In the genomic region with DNA sequence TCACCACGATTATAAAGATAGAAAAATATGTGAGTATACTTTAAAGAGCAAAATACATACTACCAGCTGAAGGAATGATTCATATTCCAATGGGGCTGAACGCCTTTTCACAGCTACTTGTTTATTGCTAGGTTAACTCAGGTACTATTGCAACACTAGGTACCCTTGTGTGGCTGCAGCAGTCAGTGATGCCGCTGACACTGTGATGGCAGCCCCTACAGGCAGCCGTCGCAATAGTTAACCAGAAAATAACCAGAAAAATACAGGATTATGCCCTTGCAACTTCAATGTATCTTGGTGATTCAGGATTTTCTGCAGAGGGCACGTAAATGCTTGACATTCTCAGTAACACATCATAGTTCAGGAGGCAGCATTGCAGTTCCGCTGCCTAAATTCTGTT, we compare ENCODE assay signal across 11 cellular contexts. TPM values are rescaled to one million over a fixed set of nuclear protein-coding genes. Genes with fewer than 3 reads are reported as not detected.
DNase-seq lines count a peak whose midpoint lies in the region; ATAC-seq and TF ChIP-seq lines count a peak whose summit lies in the region.
"Had no signal": no experiment of that assay in that cellular context is flagged by ENCODE, and none has a peak within 500 bp of the region (broad histone marks: within the 10 kb centered on the region; RNA-seq: fewer than 3 reads in every experiment).

No MANE protein-coding gene starts in this region.

- CTCF ChIA-PET in PC-3 (lab: Charles Lee): no interaction called here

- DNase-seq in NCI-H748 (lab: John Stamatoyannopoulos, UW; ENCODE audit: unreplicated experiment) (peak; percentile 3), NCI-H748 treated with DMSO at 0.1 percent for 48 hours (lab: John Stamatoyannopoulos, UW) (no peak), PC-3 (no peak), epithelial cell of proximal tubule (ENCODE audit: low read depth) (no peak), retinal pigment epithelial cell (ENCODE audit: low read depth) (no peak)
- DNase-seq: activated CD4-positive, alpha-beta T cell treated with anti-CD3 and anti-CD28 coated beads, Interleukin-2, amount 10 ng/mL, durations not matched to agents 24 days and 14 days; NCI-H2227 treated with DMSO at 0.1 percent for 48 hours had no signal

- intact Hi-C loops in PC-3 (cut with micrococcal nuclease): loop anchor here (5.0 to 10.0 kb wide), 2 partner anchors 229 to 311 kb away; no protein-coding TSS in a partner anchor

- H3K9me2 ChIP-seq in PC-3 (replicated peaks; ENCODE audit: low read length): no peaks in the 10 kb centered on the region

- no peak overlapping the region for H3K27ac ChIP-seq in PC-3 (ENCODE audit: low read length)

- ATAC-seq in PC-3 (no peak), HG02759 (IDR thresholded peaks at IDR 0.05; ENCODE audit: unreplicated experiment) (no peak), HG03520 (IDR thresholded peaks at IDR 0.05; ENCODE audit: unreplicated experiment) (no peak), GM19397 (IDR thresholded peaks at IDR 0.05; ENCODE audit: unreplicated experiment) (no peak)

- TF ChIP-seq CTCF in PC-3 (conservative IDR thresholded peaks at IDR 0.05; ENCODE audit: low read depth, low read length): peak; percentile 22; the same call in 1 of the 2 replicates
- TF ChIP-seq CTCF in epithelial cell of proximal tubule (conservative IDR thresholded peaks at IDR 0.05; ENCODE audit: low read depth, low read length): peak; percentile 23
- peak; percentile 58 for TF ChIP-seq CTCF in retinal pigment epithelial cell (conservative IDR thresholded peaks at IDR 0.05; ENCODE audit: low read depth, low read length)

- POLR2A ChIA-PET in PC-3 (lab: Charles Lee; ENCODE audit: unreplicated experiment): no interaction called here

- no peaks in the 10 kb centered on the region for H3K9me3 ChIP-seq in PC-3 (ENCODE audit: low read length)
- H3K9me3 ChIP-seq: esophagus muscularis mucosa had no signal

- no peaks in the 10 kb centered on the region for H4K20me1 ChIP-seq in PC-3 (ENCODE audit: low read length)

- H3K79me2 ChIP-seq in PC-3 (ENCODE audit: low read length): no peaks in the 10 kb centered on the region

- H3K36me3 ChIP-seq in PC-3 (ENCODE audit: low read depth, low read length): no peaks in the 10 kb centered on the region
- H3K36me3 ChIP-seq: esophagus muscularis mucosa had no signal

- no peaks in the 10 kb centered on the region for H3F3A ChIP-seq in PC-3 (ENCODE audit: low read length, unreplicated experiment)

- no peak overlapping the region for H3K9ac ChIP-seq in PC-3 (ENCODE audit: low read length)

- H3K4me2 ChIP-seq in PC-3 (ENCODE audit: low read length): no peak overlapping the region

- H3K27me3 ChIP-seq in PC-3 (ENCODE audit: low read length): peaks cover 83% of the 10 kb centered on the region

- no TSS peak for BruUV-seq in PC-3 (replicated peaks; lab: Mats Ljungman, UMichigan)

- no peak overlapping the region for H3K4me3 ChIP-seq in PC-3 (ENCODE audit: low read length)
- no peak overlapping the region for H3K4me3 ChIP-seq in epithelial cell of proximal tubule (ENCODE audit: low read depth, low read length)
- no peak overlapping the region for H3K4me3 ChIP-seq in retinal pigment epithelial cell (ENCODE audit: low read length)

- peaks cover 13% of the 10 kb centered on the region; the same call in 1 of the 2 replicates for H3K4me1 ChIP-seq in PC-3 (ENCODE audit: insufficient read depth, low read length)

- no peak overlapping the region for H2AFZ ChIP-seq in PC-3 (ENCODE audit: low read length)

RNA-seq across cellular contexts. Expression of gene MARK1, which starts 1.6 kb away (rescaled TPM):
- total RNA-seq in PC-3 (2014; rRNA removed): 0.40 and 1.5 TPM in 2 replicates
- 5.4 and 6.3 TPM in 2 replicates for total RNA-seq in epithelial cell of proximal tubule
- total RNA-seq: activated CD4-positive, alpha-beta T cell treated with anti-CD3 and anti-CD28 coated beads, Interleukin-2, amount 10 ng/mL, durations not matched to agents 24 days and 14 days had no signal
